30 cellular contexts compared by ENCODE assay signal in the genomic region with DNA sequence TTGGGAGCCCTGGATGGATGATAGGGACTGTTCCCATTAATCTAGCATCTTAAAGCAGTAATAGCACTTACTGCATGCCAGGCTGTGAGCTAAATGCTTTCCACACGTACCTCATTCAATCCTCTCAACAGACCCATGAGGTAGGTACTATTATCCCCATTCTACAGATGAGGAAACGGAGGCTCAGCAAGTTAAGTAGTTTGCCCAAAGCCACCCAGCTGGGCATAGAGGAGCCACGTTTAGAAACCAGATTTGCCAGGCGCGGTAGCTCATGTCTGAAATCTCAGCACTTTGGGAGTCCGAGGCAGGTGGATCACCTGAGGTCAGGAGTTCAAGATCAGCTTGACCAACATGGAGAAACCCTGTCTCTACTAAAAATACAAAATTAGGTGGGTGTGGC. TPM values are rescaled to one million over a fixed set of nuclear protein-coding genes. Genes with fewer than 3 reads are reported as not detected.
DNase-seq lines count a peak whose midpoint lies in the region; ATAC-seq, FAIRE-seq and TF ChIP-seq lines count a peak whose summit lies in the region.
"Had no signal": no experiment of that assay in that cellular context is flagged by ENCODE, and none has a peak within 500 bp of the region (broad histone marks: within the 10 kb centered on the region; RNA-seq: fewer than 3 reads in every experiment).

No MANE protein-coding gene starts in this region.

- H2AFZ ChIP-seq in HepG2 (ENCODE audit: low read length) = no peak overlapping the region

- TF ChIP-seq POLR2A in HepG2 (IDR thresholded peaks at IDR 0.05; ENCODE audit: insufficient read depth in 1 of 2, low read depth in 2 of 2, low read length in 2 of 2) = no peak
- TF ChIP-seq POLR2A in right lobe of liver (IDR thresholded peaks at IDR 0.05) = no peak
- no peak for TF ChIP-seq POLR2A in upper lobe of left lung (IDR thresholded peaks at IDR 0.05)

- no peaks in the 10 kb centered on the region for H3K27me3 Mint-ChIP-seq in T-cell
- H3K27me3 Mint-ChIP-seq in nephron (ENCODE audit: low read depth) = peaks cover 25% of the 10 kb centered on the region

- H3K79me2 ChIP-seq in HepG2 (ENCODE audit: insufficient read depth, low read length) = peaks cover 20% of the 10 kb centered on the region

- no peak for FAIRE-seq in HepG2 (lab: Jason Lieb, UNC)
- FAIRE-seq: A204.1, GM12892, GM19239, H1, HTR-8/SVneo had no signal

- H3K4me3 Mint-ChIP-seq in T-cell = peak overlapping the region in 2 of 3 donors; percentile 31 to 40
- peak overlapping the region; percentile 50 to 67 (median 58) for H3K4me3 Mint-ChIP-seq in nephron

- H3K4me1 ChIP-seq in HepG2 (ENCODE audit: insufficient read depth, low read length) (peaks cover 52% of the 10 kb centered on the region), right lobe of liver (peaks cover 0 to 8% (median 3%) of the 10 kb centered on the region in 4 donors), upper lobe of left lung (peaks cover 12 to 20% (median 14%) of the 10 kb centered on the region in 4 donors)

- TF ChIP-seq RAD21 in HepG2 (CRISPR knock-in tag; IDR thresholded peaks at IDR 0.05) = no peak

- H3K9me3 Mint-ChIP-seq in T-cell (no peaks in the 10 kb centered on the region), nephron (no peaks in the 10 kb centered on the region)
- H3K9me3 Mint-ChIP-seq: CD8-positive, alpha-beta memory T cell had no signal

- H3K4me2 ChIP-seq in HepG2 (ENCODE audit: low read depth, low read length) = no peak overlapping the region

- peaks cover 14% of the 10 kb centered on the region for H4K20me1 ChIP-seq in HepG2 (ENCODE audit: insufficient read depth, low read length)

- H3K4me3 ChIP-seq in HepG2 (replicated peaks in 1 of 3; ENCODE audit: insufficient read depth in 1 of 3, low read depth in 2 of 3, low read length in 3 of 3) = no peak overlapping the region
- H3K4me3 ChIP-seq in right lobe of liver = no peak overlapping the region
- no peak overlapping the region for H3K4me3 ChIP-seq in upper lobe of left lung
- H3K4me3 ChIP-seq: Peyer's patch, SK-N-MC had no signal

- TF ChIP-seq CTCF in HepG2 (CRISPR knock-in tag; IDR thresholded peaks at IDR 0.05) = no peak
- TF ChIP-seq CTCF in right lobe of liver (IDR thresholded peaks at IDR 0.05) = no peak
- no peak for TF ChIP-seq CTCF in nephron (IDR thresholded peaks at IDR 0.05; ENCODE audit: unreplicated experiment in 3 of 3)
- TF ChIP-seq CTCF in upper lobe of left lung (IDR thresholded peaks at IDR 0.05) = no peak

- TF ChIP-seq EP300 in HepG2 (IDR thresholded peaks at IDR 0.05; ENCODE audit: low read depth in 2 of 2, low read length in 2 of 2) (no peak), HepG2 (CRISPR knock-in tag; IDR thresholded peaks at IDR 0.05; ENCODE audit: borderline replicate concordance) (no peak), upper lobe of left lung (IDR thresholded peaks at IDR 0.05) (no peak)

- WGBS in HepG2 (ENCODE audit: low lambda C conversion rate) = 41% methylated on average over 6 of the region's 6 CpGs
- 94% methylated on average over 5 of the region's 6 CpGs for WGBS in right lobe of liver (ENCODE audit: insufficient coverage, low coverage, low lambda C conversion rate, missing lambda C conversion rate)
- 92 to 95% methylated on average over 4 to 6 of the region's 6 CpGs for WGBS in upper lobe of left lung, 2 donors

- in situ Hi-C loops in HepG2 (cut with HindIII; ENCODE audit: extremely low pct_ligation_motif_present, low pct_unique_long_range_greater_than_20kb) = no loop called here

- CTCF ChIA-PET in HepG2 (lab: Yijun Ruan, JAX; ENCODE audit: low intra/inter-chr PET ratio, low total read pairs) (no interaction called here), T-cell (lab: Charles Lee) (interaction anchor here (0.6 to 1.2 kb wide), 4 partner anchors 234 to 354 kb away, joined by 3 to 6 read pairs (median 4); no protein-coding TSS in a partner anchor)

- H3K27ac ChIP-seq in HepG2 (ENCODE audit: extremely low read length, insufficient read depth, low read length) (no peak overlapping the region), right lobe of liver (no peak overlapping the region), upper lobe of left lung (no peak overlapping the region)
- H3K27ac ChIP-seq: Peyer's patch, SK-N-MC had no signal

- H3K9me3 ChIP-seq in HepG2 (ENCODE audit: low read length) (no peaks in the 10 kb centered on the region), right lobe of liver (no peaks in the 10 kb centered on the region), upper lobe of left lung (no peaks in the 10 kb centered on the region)
- H3K9me3 ChIP-seq: Peyer's patch had no signal

- no TSS peak for BruUV-seq in HepG2 (replicated peaks; lab: Mats Ljungman, UMichigan)

- DNase-seq in HepG2 (ENCODE audit: low spot score) (no peak), right lobe of liver (no peak), T-cell (no peak), NCI-H2081 treated with DMSO at 0.1 percent for 48 hours (lab: John Stamatoyannopoulos, UW) (no peak), EL (no peak), upper lobe of left lung (no peak)
- DNase-seq: C1 segment of cervical spinal cord; Calu3; CD8-positive, alpha-beta memory T cell; DMS79 treated with DMSO at 0.1 percent for 48 hours; HCEC 1CT; IMR-90; NCI-H1092; NCI-H1417 treated with DMSO at 0.1 percent for 48 hours; NCI-H1694 treated with DMSO at 0.1 percent for 48 hours; NCI-H2081; NCI-H2171; NCI-H226; NCI-H510A; NCI-H69; OCI-M1; Peyer's patch; SIG-M5 had no signal

- H3K4me1 Mint-ChIP-seq in T-cell (peaks cover 28 to 36% (median 34%) of the 10 kb centered on the region in 3 donors), nephron (peaks cover 31% of the 10 kb centered on the region)

- H3K36me3 ChIP-seq in HepG2 (replicated peaks in 1 of 2; ENCODE audit: control insufficient read depth in 1 of 2, insufficient read depth in 2 of 2, low read length in 2 of 2) (no peaks in the 10 kb centered on the region; a peak in 1 of 5 replicates), right lobe of liver (no peaks in the 10 kb centered on the region), upper lobe of left lung (no peaks in the 10 kb centered on the region)
- H3K36me3 ChIP-seq: Peyer's patch had no signal

- H3K9ac ChIP-seq in HepG2 (ENCODE audit: insufficient read depth, low read depth, low read length) = no peak overlapping the region

- H3K27me3 ChIP-seq in HepG2 (ENCODE audit: control insufficient read depth in 1 of 2, insufficient read depth in 2 of 2, low read length in 2 of 2) = no peaks in the 10 kb centered on the region; a peak in 1 of 5 replicates
- no peaks in the 10 kb centered on the region for H3K27me3 ChIP-seq in right lobe of liver
- H3K27me3 ChIP-seq in upper lobe of left lung = no peaks in the 10 kb centered on the region
- H3K27me3 ChIP-seq: Peyer's patch had no signal

- H3K36me3 Mint-ChIP-seq in T-cell (no peaks in the 10 kb centered on the region), nephron (ENCODE audit: low read depth) (no peaks in the 10 kb centered on the region)

- no peak for ATAC-seq in HepG2
- ATAC-seq in right lobe of liver = no peak
- no peak for ATAC-seq in T-cell (replicated peaks in 1 of 4)
- no peak for ATAC-seq in upper lobe of left lung (ENCODE audit: low FRiP score in 2 of 2)

- POLR2A ChIA-PET in HepG2 (lab: Yijun Ruan, JAX) = interaction anchor here (1.3 kb wide), 1 partner anchor 31 kb away, joined by 3 read pairs; no protein-coding TSS in a partner anchor
- POLR2A ChIA-PET in T-cell (lab: Charles Lee) = no interaction called here

- intact Hi-C loops in HepG2 (cut with micrococcal nuclease; ENCODE audit: unreplicated experiment) (no loop called here), right lobe of liver (cut with DNase I) (loop anchor here in 1 of 2 donors (10.0 kb wide), 1 partner anchor 186 kb away; no protein-coding TSS in a partner anchor)

- no peak overlapping the region for H3K27ac Mint-ChIP-seq in T-cell
- peak overlapping the region in 1 of 3 experiments; percentile 37 for H3K27ac Mint-ChIP-seq in nephron

TF ChIP-seq in HepG2, 621 proteins besides CTCF, POLR2A, EP300 and RAD21:
- TF ChIP-seq ZNF629 (CRISPR knock-in tag; conservative IDR thresholded peaks at IDR 0.05) (peak; percentile 72), ATF1 (CRISPR knock-in tag; IDR thresholded peaks at IDR 0.05) (no peak)

RNA-seq across cellular contexts. Expression of a gene that starts 2.0 kb away (rescaled TPM):
- total RNA-seq in HepG2 (2016; rRNA removed; fragmentation: Illumina TruSeq; extraction: Trizol) (5.1 and 5.2 TPM in 2 replicates), right lobe of liver (10 to 100 TPM in 2 of 6 experiments, 1 to 10 TPM in 4; 6.1 to 14.5 (median 8.4) TPM), T-cell (10 to 100 TPM; 20.1 to 31.2 (median 24.5) TPM), upper lobe of left lung (10 to 100 TPM; 33.8 to 76.6 (median 41.2) TPM)
- total RNA-seq in HepG2 (2016; cell fraction: cytosol; rRNA removed; fragmentation: Illumina TruSeq; extraction: Trizol; ENCODE audit: low read depth) = 2.6 and 3.4 TPM in 2 replicates
- total RNA-seq in HepG2 (2016; cell fraction: insoluble cytoplasmic fraction; rRNA removed; fragmentation: Illumina TruSeq; extraction: Trizol) = 5.2 and 5.4 TPM in 2 replicates
- total RNA-seq in HepG2 (2016; cell fraction: membrane; rRNA removed; fragmentation: Illumina TruSeq; extraction: Trizol) = 4.3 and 5.6 TPM in 2 replicates
- 7.2 and 9.2 TPM in 2 replicates for total RNA-seq in HepG2 (2016; cell fraction: nucleus; rRNA removed; fragmentation: Illumina TruSeq; extraction: Trizol)
- 3.4 and 3.9 TPM in 2 replicates for polyA plus RNA-seq in HepG2 (2011; rRNA removed)
- polyA plus RNA-seq in HepG2 (2011; cell fraction: cytosol; rRNA removed) = 1.9 and 2.7 TPM in 2 replicates
- 15.5 and 22.7 TPM in 2 replicates for polyA plus RNA-seq in HepG2 (2011; cell fraction: nucleus; rRNA removed)
- polyA plus RNA-seq in HepG2 (2012) = 6.0 and 9.1 TPM in 2 replicates
- polyA plus RNA-seq in HepG2 (2016; cell fraction: cytosol; fragmentation: Illumina TruSeq; extraction: Trizol; ENCODE audit: low read depth) = 3.8 and 4.7 TPM in 2 replicates
- 8.3 and 10.1 TPM in 2 replicates for polyA plus RNA-seq in HepG2 (2016; cell fraction: insoluble cytoplasmic fraction; fragmentation: Illumina TruSeq; extraction: Trizol; ENCODE audit: low read depth)
- polyA plus RNA-seq in HepG2 (2016; cell fraction: membrane; fragmentation: Illumina TruSeq; extraction: Trizol; ENCODE audit: low read depth) = 5.1 and 5.2 TPM in 2 replicates
- polyA plus RNA-seq in HepG2 (2016; cell fraction: nucleus; fragmentation: Illumina TruSeq; extraction: Trizol; ENCODE audit: insufficient read depth, low read depth) = 24.6 and 26.3 TPM in 2 replicates
- 7.4 and 12.2 TPM in 2 replicates for polyA minus RNA-seq in HepG2 (2011; rRNA and poly(A)+ RNA removed; ENCODE audit: low replicate concordance)
- 6.2 and 6.7 TPM in 2 replicates for polyA minus RNA-seq in HepG2 (2011; cell fraction: cytosol; rRNA and poly(A)+ RNA removed)
- 9.0 and 12.1 TPM in 2 replicates for polyA minus RNA-seq in HepG2 (2011; cell fraction: nucleus; rRNA and poly(A)+ RNA removed)
